Comparison of ENCODE assay signal across 1 cellular context in the genomic region with DNA sequence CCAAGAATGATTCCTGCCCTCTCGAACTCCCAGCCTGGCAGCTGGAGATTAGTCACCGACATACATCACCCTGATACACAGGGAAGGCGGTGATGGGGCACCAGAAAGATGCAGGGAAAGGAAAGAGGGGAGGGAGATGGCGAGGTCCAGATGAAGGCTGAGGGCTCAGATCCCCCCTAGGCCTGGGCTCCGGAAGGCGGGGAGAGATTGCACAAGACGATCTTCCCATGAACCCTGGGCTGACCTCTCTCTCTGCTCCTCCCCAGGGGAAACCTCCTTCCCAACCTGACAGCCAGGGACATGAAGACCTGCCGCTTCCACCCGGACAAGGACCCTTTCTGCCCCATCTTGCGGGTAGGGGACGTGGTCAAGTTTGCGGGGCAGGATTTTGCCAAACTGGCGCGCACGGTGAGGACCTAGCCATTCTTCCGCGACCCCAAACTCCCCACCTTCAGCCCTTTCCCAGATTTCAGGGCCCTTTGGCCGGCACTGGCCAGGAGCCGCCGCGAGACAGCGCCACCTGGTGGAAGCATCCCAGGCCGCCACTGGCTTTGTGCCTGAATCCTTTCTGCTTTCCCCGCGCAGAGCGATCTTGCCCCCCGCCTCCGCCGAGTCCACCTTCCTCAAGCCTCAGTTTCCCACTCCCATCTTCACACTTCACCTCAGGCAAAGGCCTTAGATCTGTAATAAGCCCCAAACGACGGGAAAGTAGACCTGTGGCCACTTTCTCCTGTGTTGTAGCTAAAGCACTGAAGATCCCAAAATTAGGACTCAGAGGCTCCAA.
TF ChIP-seq lines count a peak whose summit lies in the region.

No MANE protein-coding gene starts in this region.

TF ChIP-seq in K562, 482 proteins besides CTCF, POLR2A, EP300 and RAD21 (continued from another document and continues in another):
- TF ChIP-seq, protein P1, sequence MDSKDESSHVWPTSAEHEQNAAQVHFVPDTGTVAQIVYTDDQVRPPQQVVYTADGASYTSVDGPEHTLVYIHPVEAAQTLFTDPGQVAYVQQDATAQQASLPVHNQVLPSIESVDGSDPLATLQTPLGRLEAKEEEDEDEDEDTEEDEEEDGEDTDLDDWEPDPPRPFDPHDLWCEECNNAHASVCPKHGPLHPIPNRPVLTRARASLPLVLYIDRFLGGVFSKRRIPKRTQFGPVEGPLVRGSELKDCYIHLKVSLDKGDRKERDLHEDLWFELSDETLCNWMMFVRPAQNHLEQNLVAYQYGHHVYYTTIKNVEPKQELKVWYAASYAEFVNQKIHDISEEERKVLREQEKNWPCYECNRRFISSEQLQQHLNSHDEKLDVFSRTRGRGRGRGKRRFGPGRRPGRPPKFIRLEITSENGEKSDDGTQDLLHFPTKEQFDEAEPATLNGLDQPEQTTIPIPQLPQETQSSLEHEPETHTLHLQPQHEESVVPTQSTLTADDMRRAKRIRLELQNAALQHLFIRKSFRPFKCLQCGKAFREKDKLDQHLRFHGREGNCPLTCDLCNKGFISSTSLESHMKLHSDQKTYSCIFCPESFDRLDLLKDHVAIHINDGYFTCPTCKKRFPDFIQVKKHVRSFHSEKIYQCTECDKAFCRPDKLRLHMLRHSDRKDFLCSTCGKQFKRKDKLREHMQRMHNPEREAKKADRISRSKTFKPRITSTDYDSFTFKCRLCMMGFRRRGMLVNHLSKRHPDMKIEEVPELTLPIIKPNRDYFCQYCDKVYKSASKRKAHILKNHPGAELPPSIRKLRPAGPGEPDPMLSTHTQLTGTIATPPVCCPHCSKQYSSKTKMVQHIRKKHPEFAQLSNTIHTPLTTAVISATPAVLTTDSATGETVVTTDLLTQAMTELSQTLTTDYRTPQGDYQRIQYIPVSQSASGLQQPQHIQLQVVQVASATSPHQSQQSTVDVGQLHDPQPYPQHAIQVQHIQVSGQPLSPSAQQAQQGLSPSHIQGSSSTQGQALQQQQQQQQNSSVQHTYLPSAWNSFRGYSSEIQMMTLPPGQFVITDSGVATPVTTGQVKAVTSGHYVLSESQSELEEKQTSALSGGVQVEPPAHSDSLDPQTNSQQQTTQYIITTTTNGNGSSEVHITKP (IDR thresholded peaks at IDR 0.05; ENCODE audit: partially characterized antibody): peak; percentile 19
- no peak for TF ChIP-seq ZNF551 (CRISPR knock-in tag; IDR thresholded peaks at IDR 0.05)
- 0 out of 2 replicates have a peak, but pooled peaks have one; percentile 23 for TF ChIP-seq ATF7 (IDR thresholded peaks at IDR 0.05)
- no peak for TF ChIP-seq HNRNPH1 (optimal IDR thresholded peaks at IDR 0.05; ENCODE audit: low read depth, low read length)
- TF ChIP-seq, protein P2, sequence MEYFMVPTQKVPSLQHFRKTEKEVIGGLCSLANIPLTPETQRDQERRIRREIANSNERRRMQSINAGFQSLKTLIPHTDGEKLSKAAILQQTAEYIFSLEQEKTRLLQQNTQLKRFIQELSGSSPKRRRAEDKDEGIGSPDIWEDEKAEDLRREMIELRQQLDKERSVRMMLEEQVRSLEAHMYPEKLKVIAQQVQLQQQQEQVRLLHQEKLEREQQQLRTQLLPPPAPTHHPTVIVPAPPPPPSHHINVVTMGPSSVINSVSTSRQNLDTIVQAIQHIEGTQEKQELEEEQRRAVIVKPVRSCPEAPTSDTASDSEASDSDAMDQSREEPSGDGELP (CRISPR knock-in tag; IDR thresholded peaks at IDR 0.05; ENCODE audit: borderline replicate concordance): peak; percentile 69; the same call in 1 of the 2 replicates
- TF ChIP-seq NR2C2 (CRISPR knock-in tag; IDR thresholded peaks at IDR 0.05): 0 out of 2 replicates have a peak, but pooled peaks have one; percentile 39
- peak; percentile 47; the same call in 1 of the 2 replicates for TF ChIP-seq NR2C2 (tag; IDR thresholded peaks at IDR 0.05)
- TF ChIP-seq BCOR (IDR thresholded peaks at IDR 0.05): no peak
- peak; percentile 21 for TF ChIP-seq PHF20 (IDR thresholded peaks at IDR 0.05; ENCODE audit: partially characterized antibody)
- TF ChIP-seq HDGF (IDR thresholded peaks at IDR 0.05): no peak
- TF ChIP-seq SAP30 (IDR thresholded peaks at IDR 0.05; ENCODE audit: borderline replicate concordance, insufficient read depth, low read depth, low read length, poor library complexity, severe bottlenecking): no peak
- no peak for TF ChIP-seq ZC3H11A (IDR thresholded peaks at IDR 0.05; ENCODE audit: low read depth, low read length)
- TF ChIP-seq NR2C1 (IDR thresholded peaks at IDR 0.05): no peak
- peak; percentile 24; the same call in 1 of the 2 replicates for TF ChIP-seq NR2C1 (tag; IDR thresholded peaks at IDR 0.05)
- no peak for TF ChIP-seq SOX6 (IDR thresholded peaks at IDR 0.05)
- TF ChIP-seq TCF7 (IDR thresholded peaks at IDR 0.05; ENCODE audit: borderline replicate concordance): no peak
- no peak for TF ChIP-seq TBP (optimal IDR thresholded peaks at IDR 0.05; ENCODE audit: low read depth, low read length)
- no peak for TF ChIP-seq HEY1 (CRISPR knock-in tag; IDR thresholded peaks at IDR 0.05; ENCODE audit: borderline replicate concordance)
- no peak for TF ChIP-seq KDM5B (IDR thresholded peaks at IDR 0.05; ENCODE audit: insufficient replicate concordance, low read depth, low read length)
- no peak for TF ChIP-seq ARID1B (IDR thresholded peaks at IDR 0.05)
- no peak for TF ChIP-seq ZNF507 (tag; conservative IDR thresholded peaks at IDR 0.05)
- TF ChIP-seq, protein P3, sequence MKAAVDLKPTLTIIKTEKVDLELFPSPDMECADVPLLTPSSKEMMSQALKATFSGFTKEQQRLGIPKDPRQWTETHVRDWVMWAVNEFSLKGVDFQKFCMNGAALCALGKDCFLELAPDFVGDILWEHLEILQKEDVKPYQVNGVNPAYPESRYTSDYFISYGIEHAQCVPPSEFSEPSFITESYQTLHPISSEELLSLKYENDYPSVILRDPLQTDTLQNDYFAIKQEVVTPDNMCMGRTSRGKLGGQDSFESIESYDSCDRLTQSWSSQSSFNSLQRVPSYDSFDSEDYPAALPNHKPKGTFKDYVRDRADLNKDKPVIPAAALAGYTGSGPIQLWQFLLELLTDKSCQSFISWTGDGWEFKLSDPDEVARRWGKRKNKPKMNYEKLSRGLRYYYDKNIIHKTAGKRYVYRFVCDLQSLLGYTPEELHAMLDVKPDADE (conservative IDR thresholded peaks at IDR 0.05; ENCODE audit: control insufficient read depth, low read depth, low read length): no peak
- TF ChIP-seq, protein P4, sequence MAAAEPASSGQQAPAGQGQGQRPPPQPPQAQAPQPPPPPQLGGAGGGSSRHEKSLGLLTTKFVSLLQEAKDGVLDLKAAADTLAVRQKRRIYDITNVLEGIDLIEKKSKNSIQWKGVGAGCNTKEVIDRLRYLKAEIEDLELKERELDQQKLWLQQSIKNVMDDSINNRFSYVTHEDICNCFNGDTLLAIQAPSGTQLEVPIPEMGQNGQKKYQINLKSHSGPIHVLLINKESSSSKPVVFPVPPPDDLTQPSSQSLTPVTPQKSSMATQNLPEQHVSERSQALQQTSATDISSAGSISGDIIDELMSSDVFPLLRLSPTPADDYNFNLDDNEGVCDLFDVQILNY (CRISPR knock-in tag; IDR thresholded peaks at IDR 0.05): no peak; the same call in 1 of the 2 replicates
- TF ChIP-seq BRD4 (IDR thresholded peaks at IDR 0.05): no peak
- no peak for TF ChIP-seq PRPF4 (IDR thresholded peaks at IDR 0.05; ENCODE audit: insufficient read depth, low read depth, low read length, poor library complexity, severe bottlenecking)
- no peak for TF ChIP-seq ZNF444 (CRISPR knock-in tag; IDR thresholded peaks at IDR 0.05)
- no peak for TF ChIP-seq CBX5 (IDR thresholded peaks at IDR 0.05; ENCODE audit: borderline replicate concordance, low read depth)
- TF ChIP-seq, protein P5, sequence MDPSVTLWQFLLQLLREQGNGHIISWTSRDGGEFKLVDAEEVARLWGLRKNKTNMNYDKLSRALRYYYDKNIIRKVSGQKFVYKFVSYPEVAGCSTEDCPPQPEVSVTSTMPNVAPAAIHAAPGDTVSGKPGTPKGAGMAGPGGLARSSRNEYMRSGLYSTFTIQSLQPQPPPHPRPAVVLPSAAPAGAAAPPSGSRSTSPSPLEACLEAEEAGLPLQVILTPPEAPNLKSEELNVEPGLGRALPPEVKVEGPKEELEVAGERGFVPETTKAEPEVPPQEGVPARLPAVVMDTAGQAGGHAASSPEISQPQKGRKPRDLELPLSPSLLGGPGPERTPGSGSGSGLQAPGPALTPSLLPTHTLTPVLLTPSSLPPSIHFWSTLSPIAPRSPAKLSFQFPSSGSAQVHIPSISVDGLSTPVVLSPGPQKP (CRISPR knock-in tag; IDR thresholded peaks at IDR 0.05): no peak
- TF ChIP-seq, protein P6, sequence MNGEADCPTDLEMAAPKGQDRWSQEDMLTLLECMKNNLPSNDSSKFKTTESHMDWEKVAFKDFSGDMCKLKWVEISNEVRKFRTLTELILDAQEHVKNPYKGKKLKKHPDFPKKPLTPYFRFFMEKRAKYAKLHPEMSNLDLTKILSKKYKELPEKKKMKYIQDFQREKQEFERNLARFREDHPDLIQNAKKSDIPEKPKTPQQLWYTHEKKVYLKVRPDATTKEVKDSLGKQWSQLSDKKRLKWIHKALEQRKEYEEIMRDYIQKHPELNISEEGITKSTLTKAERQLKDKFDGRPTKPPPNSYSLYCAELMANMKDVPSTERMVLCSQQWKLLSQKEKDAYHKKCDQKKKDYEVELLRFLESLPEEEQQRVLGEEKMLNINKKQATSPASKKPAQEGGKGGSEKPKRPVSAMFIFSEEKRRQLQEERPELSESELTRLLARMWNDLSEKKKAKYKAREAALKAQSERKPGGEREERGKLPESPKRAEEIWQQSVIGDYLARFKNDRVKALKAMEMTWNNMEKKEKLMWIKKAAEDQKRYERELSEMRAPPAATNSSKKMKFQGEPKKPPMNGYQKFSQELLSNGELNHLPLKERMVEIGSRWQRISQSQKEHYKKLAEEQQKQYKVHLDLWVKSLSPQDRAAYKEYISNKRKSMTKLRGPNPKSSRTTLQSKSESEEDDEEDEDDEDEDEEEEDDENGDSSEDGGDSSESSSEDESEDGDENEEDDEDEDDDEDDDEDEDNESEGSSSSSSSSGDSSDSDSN (IDR thresholded peaks at IDR 0.05; ENCODE audit: borderline replicate concordance in 1 of 2, low read depth in 2 of 2, low read length in 2 of 2): no peak
- no peak for TF ChIP-seq CBFA2T3 (IDR thresholded peaks at IDR 0.05)
- TF ChIP-seq CEBPB (tag; IDR thresholded peaks at IDR 0.05): peak; percentile 71
- TF ChIP-seq KLF13 (tag; IDR thresholded peaks at IDR 0.05; ENCODE audit: borderline replicate concordance, low read depth): no peak
- TF ChIP-seq, protein P7, sequence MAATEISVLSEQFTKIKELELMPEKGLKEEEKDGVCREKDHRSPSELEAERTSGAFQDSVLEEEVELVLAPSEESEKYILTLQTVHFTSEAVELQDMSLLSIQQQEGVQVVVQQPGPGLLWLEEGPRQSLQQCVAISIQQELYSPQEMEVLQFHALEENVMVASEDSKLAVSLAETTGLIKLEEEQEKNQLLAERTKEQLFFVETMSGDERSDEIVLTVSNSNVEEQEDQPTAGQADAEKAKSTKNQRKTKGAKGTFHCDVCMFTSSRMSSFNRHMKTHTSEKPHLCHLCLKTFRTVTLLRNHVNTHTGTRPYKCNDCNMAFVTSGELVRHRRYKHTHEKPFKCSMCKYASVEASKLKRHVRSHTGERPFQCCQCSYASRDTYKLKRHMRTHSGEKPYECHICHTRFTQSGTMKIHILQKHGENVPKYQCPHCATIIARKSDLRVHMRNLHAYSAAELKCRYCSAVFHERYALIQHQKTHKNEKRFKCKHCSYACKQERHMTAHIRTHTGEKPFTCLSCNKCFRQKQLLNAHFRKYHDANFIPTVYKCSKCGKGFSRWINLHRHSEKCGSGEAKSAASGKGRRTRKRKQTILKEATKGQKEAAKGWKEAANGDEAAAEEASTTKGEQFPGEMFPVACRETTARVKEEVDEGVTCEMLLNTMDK (IDR thresholded peaks at IDR 0.05; ENCODE audit: borderline replicate concordance, insufficient read depth, low read depth, low read length, poor library complexity, severe bottlenecking): peak; percentile 28
- no peak for TF ChIP-seq RAD51 (IDR thresholded peaks at IDR 0.05; ENCODE audit: borderline replicate concordance, low read depth)
- TF ChIP-seq ZNF316 (IDR thresholded peaks at IDR 0.05): no peak
- no peak for TF ChIP-seq SUPT5H (IDR thresholded peaks at IDR 0.05)
- no peak for TF ChIP-seq POLR2H (tag; IDR thresholded peaks at IDR 0.05; ENCODE audit: low read depth)
- TF ChIP-seq DMBX1 (CRISPR knock-in tag; IDR thresholded peaks at IDR 0.05; ENCODE audit: borderline replicate concordance): no peak
- TF ChIP-seq, protein P8, sequence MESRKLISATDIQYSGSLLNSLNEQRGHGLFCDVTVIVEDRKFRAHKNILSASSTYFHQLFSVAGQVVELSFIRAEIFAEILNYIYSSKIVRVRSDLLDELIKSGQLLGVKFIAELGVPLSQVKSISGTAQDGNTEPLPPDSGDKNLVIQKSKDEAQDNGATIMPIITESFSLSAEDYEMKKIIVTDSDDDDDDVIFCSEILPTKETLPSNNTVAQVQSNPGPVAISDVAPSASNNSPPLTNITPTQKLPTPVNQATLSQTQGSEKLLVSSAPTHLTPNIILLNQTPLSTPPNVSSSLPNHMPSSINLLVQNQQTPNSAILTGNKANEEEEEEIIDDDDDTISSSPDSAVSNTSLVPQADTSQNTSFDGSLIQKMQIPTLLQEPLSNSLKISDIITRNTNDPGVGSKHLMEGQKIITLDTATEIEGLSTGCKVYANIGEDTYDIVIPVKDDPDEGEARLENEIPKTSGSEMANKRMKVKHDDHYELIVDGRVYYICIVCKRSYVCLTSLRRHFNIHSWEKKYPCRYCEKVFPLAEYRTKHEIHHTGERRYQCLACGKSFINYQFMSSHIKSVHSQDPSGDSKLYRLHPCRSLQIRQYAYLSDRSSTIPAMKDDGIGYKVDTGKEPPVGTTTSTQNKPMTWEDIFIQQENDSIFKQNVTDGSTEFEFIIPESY (CRISPR knock-in tag; IDR thresholded peaks at IDR 0.05): no peak
- TF ChIP-seq RUNX1 (IDR thresholded peaks at IDR 0.05; ENCODE audit: low read depth): 0 out of 2 replicates have a peak, but pooled peaks have one; percentile 20
- TF ChIP-seq, protein P9, sequence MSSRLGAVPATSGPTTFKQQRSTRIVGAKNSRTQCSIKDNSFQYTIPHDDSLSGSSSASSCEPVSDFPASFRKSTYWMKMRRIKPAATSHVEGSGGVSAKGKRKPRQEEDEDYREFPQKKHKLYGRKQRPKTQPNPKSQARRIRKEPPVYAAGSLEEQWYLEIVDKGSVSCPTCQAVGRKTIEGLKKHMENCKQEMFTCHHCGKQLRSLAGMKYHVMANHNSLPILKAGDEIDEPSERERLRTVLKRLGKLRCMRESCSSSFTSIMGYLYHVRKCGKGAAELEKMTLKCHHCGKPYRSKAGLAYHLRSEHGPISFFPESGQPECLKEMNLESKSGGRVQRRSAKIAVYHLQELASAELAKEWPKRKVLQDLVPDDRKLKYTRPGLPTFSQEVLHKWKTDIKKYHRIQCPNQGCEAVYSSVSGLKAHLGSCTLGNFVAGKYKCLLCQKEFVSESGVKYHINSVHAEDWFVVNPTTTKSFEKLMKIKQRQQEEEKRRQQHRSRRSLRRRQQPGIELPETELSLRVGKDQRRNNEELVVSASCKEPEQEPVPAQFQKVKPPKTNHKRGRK (tag; IDR thresholded peaks at IDR 0.05): no peak
- no peak for TF ChIP-seq BRF1 (IDR thresholded peaks at IDR 0.05; ENCODE audit: borderline replicate concordance, extremely low read depth, insufficient read length)
- TF ChIP-seq XRCC5 (IDR thresholded peaks at IDR 0.05; ENCODE audit: low read depth, low read length): peak; percentile 68; the same call in 1 of the 2 replicates
